ENCODE assay signal across 25 cellular contexts in genomic region chr9:37583522-37584121, GRCh38. TPM values are rescaled to one million over a fixed set of nuclear protein-coding genes. Genes with fewer than 3 reads are reported as not detected.
DNase-seq lines count a peak whose midpoint lies in the region; FAIRE-seq and TF ChIP-seq lines count a peak whose summit lies in the region.
"Had no signal": no experiment of that assay in that cellular context is flagged by ENCODE, and none has a peak within 500 bp of the region (broad histone marks: within the 10 kb centered on the region; RNA-seq: fewer than 3 reads in every experiment).

No MANE protein-coding gene starts in this region.

- H4K20me1 ChIP-seq in Loucy (ENCODE audit: insufficient read depth, low read length, poor library complexity, severe bottlenecking), result peaks cover 49% of the 10 kb centered on the region

- H3K79me2 ChIP-seq in Loucy (ENCODE audit: insufficient read depth, low read length), result peaks cover 65% of the 10 kb centered on the region
- H3K79me2 ChIP-seq: parathyroid adenoma had no signal

- H3K27me3 ChIP-seq in Loucy (ENCODE audit: insufficient read depth, low read length, poor library complexity, severe bottlenecking) (no peaks in the 10 kb centered on the region), colonic mucosa (no peaks in the 10 kb centered on the region), sigmoid colon (no peaks in the 10 kb centered on the region), WERI-Rb-1 (ENCODE audit: insufficient read depth, low read depth, severe bottlenecking) (no peaks in the 10 kb centered on the region)
- H3K27me3 ChIP-seq: MG63, Peyer's patch, stomach, thyroid gland had no signal

- H3K4me1 ChIP-seq in Loucy (ENCODE audit: insufficient read depth, low read length, poor library complexity, severe bottlenecking), result peaks cover 15% of the 10 kb centered on the region
- no peaks in the 10 kb centered on the region for H3K4me1 ChIP-seq in colonic mucosa
- peaks cover 0 to 39% (median 32%) of the 10 kb centered on the region in 4 donors for H3K4me1 ChIP-seq in sigmoid colon
- H3K4me1 ChIP-seq: parathyroid adenoma, Peyer's patch had no signal

- DNase-seq in GM12891 (ENCODE audit: insufficient read length, low spot score) (no peak), colonic mucosa (peak; percentile 27), sigmoid colon (peak; percentile 67), WERI-Rb-1 (no peak), NCI-H2227 (lab: John Stamatoyannopoulos, UW; ENCODE audit: unreplicated experiment) (no peak)
- no peak for DNase-seq in activated effector memory CD4-positive, alpha-beta T cell treated with Interleukin-2 at 50 U/mL for 16 hours
- DNase-seq: activated CD4-positive, alpha-beta T cell treated with anti-CD3 and anti-CD28 coated beads, Interleukin-2, amount 10 ng/mL, durations not matched to agents 24 days and 14 days; Calu3; cortex of kidney; DMS79 treated with DMSO at 0.1 percent for 48 hours; effector memory CD4-positive, alpha-beta T cell; GOT3; MG63; NCI-H1105; NCI-H748 treated with DMSO at 0.1 percent for 48 hours; Peyer's patch; right cardiac atrium; SHP77 treated with DMSO at 0.1 percent for 48 hours; stimulated activated CD4-positive, alpha-beta T cell treated with anti-CD3 and anti-CD28 coated beads, Interleukin-2, amount 100 ng/mL, for 48 hours; stomach; T-helper 9 cell; thyroid gland had no signal

- H3K36me3 ChIP-seq in Loucy (ENCODE audit: insufficient read depth, low read length) (peaks cover 68% of the 10 kb centered on the region), colonic mucosa (no peaks in the 10 kb centered on the region), sigmoid colon (peaks cover 0 to 48% (median 9%) of the 10 kb centered on the region in 4 donors), WERI-Rb-1 (peaks cover 85% of the 10 kb centered on the region)

- WGBS in sigmoid colon, 2 donors, result 32 to 68% methylated on average over 3 of the region's 3 CpGs

- TF ChIP-seq CTCF in Loucy (conservative IDR thresholded peaks at IDR 0.05; ENCODE audit: low read length) (no peak), colonic mucosa (IDR thresholded peaks at IDR 0.05) (no peak), sigmoid colon (IDR thresholded peaks at IDR 0.05) (no peak), WERI-Rb-1 (IDR thresholded peaks at IDR 0.05; ENCODE audit: low read depth, low read length) (no peak)

- TF ChIP-seq EP300 in sigmoid colon (IDR thresholded peaks at IDR 0.05), result peak; percentile 57 to 87 (median 74)

- H3K9ac ChIP-seq in Loucy (ENCODE audit: low read depth, low read length, poor library complexity, severe bottlenecking) (no peak overlapping the region), colonic mucosa (ENCODE audit: low read depth in 2 of 2, low read length in 2 of 2) (no peak overlapping the region)
- H3K9ac ChIP-seq: parathyroid adenoma had no signal

- no peak for TF ChIP-seq POLR2A in GM12891 (IDR thresholded peaks at IDR 0.05; ENCODE audit: low read depth, low read length)
- TF ChIP-seq POLR2A in sigmoid colon (IDR thresholded peaks at IDR 0.05), result no peak

- H3F3A ChIP-seq in Loucy (ENCODE audit: low read depth), result 0 out of 2 replicates have a peak, but pooled peaks cover 3% of the 10 kb centered on the region

- no peak overlapping the region for H2AFZ ChIP-seq in Loucy (ENCODE audit: low read length)
- H2AFZ ChIP-seq: parathyroid adenoma had no signal

- intact Hi-C loops in colonic mucosa (cut with DNase I), result loop anchor here (10.0 kb wide), 1 partner anchor 171 kb away; the partner anchor contains the start of gene TRMT10B
- intact Hi-C loops in sigmoid colon (cut with DNase I), result loop anchor here (2.0 to 5.0 kb wide), 2 partner anchors 67 to 199 kb away; partner anchors contain the start of gene FRMPD1

- H3K9me3 ChIP-seq in Loucy (ENCODE audit: insufficient read depth, low read depth, low read length) (no peaks in the 10 kb centered on the region), colonic mucosa (no peaks in the 10 kb centered on the region), sigmoid colon (no peaks in the 10 kb centered on the region), WERI-Rb-1 (ENCODE audit: severe bottlenecking) (no peaks in the 10 kb centered on the region)
- H3K9me3 ChIP-seq: MG63, Peyer's patch, stomach, thyroid gland had no signal

- H3K27ac ChIP-seq in colonic mucosa, result no peak overlapping the region
- H3K27ac ChIP-seq in sigmoid colon, result peak overlapping the region in 3 of 4 donors; percentile 75 to 82 (median 77)
- H3K27ac ChIP-seq in WERI-Rb-1, result no peak overlapping the region
- H3K27ac ChIP-seq: epithelial cell of prostate, parathyroid adenoma, Peyer's patch had no signal

- H3K9me2 ChIP-seq in Loucy (replicated peaks; ENCODE audit: low read depth, low read length), result no peaks in the 10 kb centered on the region

- FAIRE-seq in GM12891 (lab: Jason Lieb, UNC), result no peak

- H3K4me3 ChIP-seq in Loucy (ENCODE audit: low read length, poor library complexity, severe bottlenecking), result no peak overlapping the region
- no peak overlapping the region for H3K4me3 ChIP-seq in colonic mucosa
- H3K4me3 ChIP-seq in sigmoid colon, result no peak overlapping the region
- H3K4me3 ChIP-seq in WERI-Rb-1 (ENCODE audit: low read depth, low read length), result no peak overlapping the region
- H3K4me3 ChIP-seq: MG63, Peyer's patch, stomach, thyroid gland had no signal

- H3K4me2 ChIP-seq in Loucy (ENCODE audit: low read depth, low read length, poor library complexity, severe bottlenecking), result peak overlapping the region; percentile 14

TF ChIP-seq in GM12891, 5 proteins besides CTCF, POLR2A, EP300 and RAD21:
- TF ChIP-seq SPI1 (IDR thresholded peaks at IDR 0.05; ENCODE audit: low read depth, low read length), result no peak
- no peak for TF ChIP-seq PAX5 (IDR thresholded peaks at IDR 0.05; ENCODE audit: insufficient read depth, low read length, severe bottlenecking)
- peak; percentile 71; the same call in 1 of the 2 replicates for TF ChIP-seq POU2F2 (IDR thresholded peaks at IDR 0.05; ENCODE audit: low read depth, low read length)
- TF ChIP-seq TAF1 (IDR thresholded peaks at IDR 0.05; ENCODE audit: low read depth, low read length), result no peak
- no peak for TF ChIP-seq POLR2AphosphoS5 (IDR thresholded peaks at IDR 0.05; ENCODE audit: low read depth, low read length)
TF ChIP-seq in GM12891: peak in this region for 1.

RNA-seq across cellular contexts. Expression of gene FBXO10, which starts 7.4 kb away (rescaled TPM):
- polyA plus RNA-seq in GM12891 (2012; ENCODE audit: low read depth, missing spikeins), result 16.6 TPM
- total RNA-seq in colonic mucosa (1 to 10 TPM; 2.7 to 2.9 TPM), sigmoid colon (10 to 100 TPM; 14.8 to 19.4 (median 16.3) TPM)
- polyA plus RNA-seq in sigmoid colon, result 1 to 10 TPM in 1 of 3 donors, under 1 TPM in 2; 0.60 to 4.1 (median 0.69) TPM

RNA-seq across cellular contexts. Expression of gene TOMM5, which starts 8.8 kb away (rescaled TPM):
- 242 TPM for polyA plus RNA-seq in GM12891 (2012; ENCODE audit: low read depth, missing spikeins)
- 100 to 1,000 TPM in 1 of 2 donors, 10 to 100 TPM in 1; 59.9 to 112 TPM for total RNA-seq in colonic mucosa
- total RNA-seq in sigmoid colon, result 100 to 1,000 TPM in 3 of 4 donors, 10 to 100 TPM in 1; 69.2 to 173 (median 134) TPM
- 100 to 1,000 TPM; 106 to 140 (median 138) TPM for polyA plus RNA-seq in sigmoid colon

Comparison
In these comparisons a context has a peak if more than half of its experiments do, and no peak if none do; other contexts are left out.
1. DNase-seq: peak in colonic mucosa (single experiment) and sigmoid colon (single experiment); none in GM12891 (single experiment), WERI-Rb-1 (single experiment), activated effector memory CD4-positive, alpha-beta T cell treated with Interleukin-2 at 50 U/mL for 16 hours (single experiment) and NCI-H2227 (single experiment).
2. H3K27ac ChIP-seq: peak in sigmoid colon (3 of 4); none in colonic mucosa (single experiment) and WERI-Rb-1 (single experiment).
3. RNA of gene FBXO10, which starts 7.4 kb away (total RNA-seq): 14.8 to 19.4 TPM in sigmoid colon; 2.7 to 2.9 TPM in colonic mucosa; every median in the first group is over 4 times any median in the second.